Comparison of ENCODE assay signal across 28 cellular contexts in genomic region chr1:168271636-168272035, GRCh38. TPM values are rescaled to one million over a fixed set of nuclear protein-coding genes. Genes with fewer than 3 reads are reported as not detected.
DNase-seq lines count a peak whose midpoint lies in the region; ATAC-seq and TF ChIP-seq lines count a peak whose summit lies in the region.
"Had no signal": no experiment of that assay in that cellular context is flagged by ENCODE, and none has a peak within 500 bp of the region (broad histone marks: within the 10 kb centered on the region; RNA-seq: fewer than 3 reads in every experiment).

No MANE protein-coding gene starts in this region.

- no peaks in the 10 kb centered on the region for H3K27me3 ChIP-seq in breast epithelium
- H3K27me3 ChIP-seq in PC-9 (ENCODE audit: insufficient read depth, low read depth) = no peaks in the 10 kb centered on the region
- H3K27me3 ChIP-seq: BLaER1, MG63 had no signal

- H4K20me1 ChIP-seq in PC-9 (ENCODE audit: insufficient read depth) = no peaks in the 10 kb centered on the region
- H4K20me1 ChIP-seq: BLaER1 had no signal

- H3K4me3 ChIP-seq in breast epithelium = no peak overlapping the region
- H3K4me3 ChIP-seq in PC-9 = no peak overlapping the region
- no peak overlapping the region for H3K4me3 ChIP-seq in epithelial cell of esophagus (ENCODE audit: low read length)
- H3K4me3 ChIP-seq: BLaER1, HAP-1, K562, MG63, SK-N-MC had no signal

- no peaks in the 10 kb centered on the region for H3F3A ChIP-seq in PC-9 (ENCODE audit: insufficient read depth, low read depth)

- no TSS peak for BruUV-seq in MCF 10A (replicated peaks; lab: Mats Ljungman, UMichigan)
- no TSS peak for BruUV-seq in PC-9 (replicated peaks; lab: Mats Ljungman, UMichigan)

- TF ChIP-seq POLR2A in breast epithelium (IDR thresholded peaks at IDR 0.05) = no peak

- H3K4me3 Mint-ChIP-seq in MCF 10A (ENCODE audit: unreplicated experiment) = no peak overlapping the region
- H3K4me3 Mint-ChIP-seq: CD4-positive, CD25-positive, alpha-beta regulatory T cell; T-helper 17 cell had no signal

- no peaks in the 10 kb centered on the region for H3K27me3 Mint-ChIP-seq in MCF 10A (ENCODE audit: insufficient read depth, unreplicated experiment)
- H3K27me3 Mint-ChIP-seq: T-helper 17 cell had no signal

- H3K9me3 Mint-ChIP-seq in MCF 10A (ENCODE audit: unreplicated experiment) = no peaks in the 10 kb centered on the region

- no peak overlapping the region for H3K27ac Mint-ChIP-seq in MCF 10A (ENCODE audit: low read depth, unreplicated experiment)
- H3K27ac Mint-ChIP-seq: CD4-positive, CD25-positive, alpha-beta regulatory T cell; T-helper 17 cell had no signal

- H3K36me3 Mint-ChIP-seq in MCF 10A (ENCODE audit: insufficient read depth, unreplicated experiment) = peaks cover 4% of the 10 kb centered on the region

- no peaks in the 10 kb centered on the region for H3K79me2 ChIP-seq in PC-9 (ENCODE audit: low read depth)

- no peaks in the 10 kb centered on the region for H3K9me2 ChIP-seq in PC-9 (ENCODE audit: insufficient read depth)

- H3K27ac ChIP-seq in breast epithelium (no peak overlapping the region), PC-9 (no peak overlapping the region)
- H3K27ac ChIP-seq: BLaER1, SK-N-MC had no signal

- no peak for TF ChIP-seq CTCF in MCF 10A (IDR thresholded peaks at IDR 0.05; ENCODE audit: unreplicated experiment)
- TF ChIP-seq CTCF in breast epithelium (IDR thresholded peaks at IDR 0.05) = no peak
- TF ChIP-seq CTCF in PC-9 (conservative IDR thresholded peaks at IDR 0.05) = no peak
- TF ChIP-seq CTCF in epithelial cell of esophagus (IDR thresholded peaks at IDR 0.05; ENCODE audit: insufficient read depth, low read depth, low read length, missing control alignments) = no peak

- CTCF ChIA-PET in MCF 10A (lab: Yijun Ruan, JAX) (interaction anchor here (0.7 kb wide), 1 partner anchor 19 kb away, joined by 3 read pairs; no protein-coding TSS in a partner anchor), PC-9 (lab: Charles Lee) (interaction anchor here (0.6 kb wide), 1 partner anchor 30 kb away, joined by 3 read pairs; no protein-coding TSS in a partner anchor)

- POLR2A ChIA-PET in MCF 10A (lab: Yijun Ruan, JAX) = no interaction called here
- POLR2A ChIA-PET in PC-9 (lab: Charles Lee; ENCODE audit: unreplicated experiment) = no interaction called here

- H3K9me3 ChIP-seq in breast epithelium (no peaks in the 10 kb centered on the region), PC-9 (ENCODE audit: insufficient read depth, low read depth) (no peaks in the 10 kb centered on the region)
- H3K9me3 ChIP-seq: HAP-1, MG63 had no signal

- H2AFZ ChIP-seq in PC-9 = no peak overlapping the region

- H3K4me2 ChIP-seq in PC-9 = 0 out of 2 replicates have a peak overlapping the region, but pooled peaks have one; percentile 8
- H3K4me2 ChIP-seq: BLaER1 had no signal

- H3K4me1 Mint-ChIP-seq in MCF 10A (ENCODE audit: insufficient read depth, unreplicated experiment) = peaks cover 15% of the 10 kb centered on the region
- H3K4me1 Mint-ChIP-seq: T-helper 17 cell had no signal

- intact Hi-C loops in MCF 10A (cut with micrococcal nuclease) = no loop called here
- intact Hi-C loops in breast epithelium (cut with DNase I; ENCODE audit: low total_unique reads) = no loop called here
- intact Hi-C loops in PC-9 (cut with micrococcal nuclease; ENCODE audit: unreplicated experiment) = no loop called here

- H3K36me3 ChIP-seq in breast epithelium (no peaks in the 10 kb centered on the region), PC-9 (ENCODE audit: low read depth) (no peaks in the 10 kb centered on the region)
- H3K36me3 ChIP-seq: HAP-1, MG63 had no signal

- no peak for ATAC-seq in GM21360 (IDR thresholded peaks at IDR 0.05; ENCODE audit: unreplicated experiment)
- ATAC-seq in HG02852 (IDR thresholded peaks at IDR 0.05; ENCODE audit: unreplicated experiment) = no peak
- ATAC-seq in HG02885 (IDR thresholded peaks at IDR 0.05; ENCODE audit: poor library complexity, unreplicated experiment) = no peak
- ATAC-seq: K562, Panc1, T-helper 17 cell had no signal

- DNase-seq in MCF 10A (ENCODE audit: unreplicated experiment) (peak; percentile 36), breast epithelium (ENCODE audit: low spot score in 2 of 2) (no peak), PC-9 (peak in 1 of 2 experiments; percentile 74), epithelial cell of esophagus (ENCODE audit: low read depth) (peak; percentile 49), renal cortical epithelial cell (ENCODE audit: low read depth) (peak; percentile 14)
- DNase-seq: CD4-positive, CD25-positive, alpha-beta regulatory T cell; DMS153; GOT3; Kasumi-1; MG63; NCI-H1105 treated with DMSO at 0.1 percent for 48 hours; NCI-H146; NCI-H2029; NCI-H2171 treated with DMSO at 0.1 percent for 48 hours; NCI-H345; NCI-H510A treated with DMSO at 0.1 percent for 48 hours; NCI-H748 treated with DMSO at 0.1 percent for 48 hours; NK-92 treated with Interleukin-12 subunit alpha and Interleukin-12 subunit beta, amount 100 ng/mL, for 24 hours; SIG-M5; T-helper 17 cell had no signal

- H3K4me1 ChIP-seq in breast epithelium (no peaks in the 10 kb centered on the region), PC-9 (replicated peaks; ENCODE audit: insufficient read depth) (peaks cover 15% of the 10 kb centered on the region)
- H3K4me1 ChIP-seq: HAP-1 had no signal

RNA-seq across cellular contexts. Expression of gene TBX19, which starts 9.0 kb away (rescaled TPM):
- total RNA-seq in MCF 10A (2022) = 1.6 and 2.4 TPM in 2 replicates
- 1 to 10 TPM; 1.6 to 7.8 (median 4.9) TPM for total RNA-seq in breast epithelium
- 1.5 and 2.0 TPM in 2 replicates for total RNA-seq in PC-9 (2021)
- total RNA-seq in renal cortical epithelial cell = 0.35 and 0.75 TPM in 2 replicates

RNA-seq across cellular contexts. Expression of gene SFT2D2, which starts 45.8 kb away (rescaled TPM):
- total RNA-seq in MCF 10A (2022) (56.5 and 67.5 TPM in 2 replicates), breast epithelium (10 to 100 TPM; 39.3 to 70.4 (median 42.2) TPM), PC-9 (2021) (54.4 and 66.8 TPM in 2 replicates), renal cortical epithelial cell (59.4 and 64.0 TPM in 2 replicates)

Comparison
In these comparisons a context has a peak if more than half of its experiments do, and no peak if none do; other contexts are left out.
1. DNase-seq: peak in MCF 10A (single experiment), epithelial cell of esophagus (single experiment) and renal cortical epithelial cell (single experiment); none in breast epithelium (0 of 2).